In genomic region chr15:62896380-62896866, GRCh38 we compare ENCODE assay signal across 9 cellular contexts.
DNase-seq lines count a peak whose midpoint lies in the region; ATAC-seq and TF ChIP-seq lines count a peak whose summit lies in the region.
"Had no signal": no experiment of that assay in that cellular context is flagged by ENCODE, and none has a peak within 500 bp of the region (broad histone marks: within the 10 kb centered on the region; RNA-seq: fewer than 3 reads in every experiment).

No MANE protein-coding gene starts in this region.

- H3K27ac Mint-ChIP-seq in brain = peak overlapping the region in 3 of 5 experiments; percentile 57 to 88 (median 62)
- H3K27ac Mint-ChIP-seq in stimulated activated memory B cell treated with anti-CD40 and anti-IgM and Interleukin-4, amounts not matched to agents 10 μg/mL and 1 μg/mL and 100 μg/mL, for 72 hours = no peak overlapping the region

- no peaks in the 10 kb centered on the region for H3K36me3 Mint-ChIP-seq in brain
- no peaks in the 10 kb centered on the region for H3K36me3 Mint-ChIP-seq in stimulated activated memory B cell treated with anti-CD40 and anti-IgM and Interleukin-4, amounts not matched to agents 10 μg/mL and 1 μg/mL and 100 μg/mL, for 72 hours

- H3K9me3 ChIP-seq in HUES64 (ENCODE audit: insufficient read depth, low read depth, low read length) (no peaks in the 10 kb centered on the region), thoracic aorta (no peaks in the 10 kb centered on the region)

- TF ChIP-seq CTCF in brain (conservative IDR thresholded peaks at IDR 0.05) = no peak
- no peak for TF ChIP-seq CTCF in thoracic aorta (IDR thresholded peaks at IDR 0.05)

- peaks cover 3% of the 10 kb centered on the region for H3K27me3 Mint-ChIP-seq in brain
- peaks cover 26% of the 10 kb centered on the region for H3K27me3 Mint-ChIP-seq in stimulated activated memory B cell treated with anti-CD40 and anti-IgM and Interleukin-4, amounts not matched to agents 10 μg/mL and 1 μg/mL and 100 μg/mL, for 72 hours

- H3K9ac ChIP-seq in HUES64 (ENCODE audit: low read depth, low read length) = peak overlapping the region; percentile 65; the same call in 1 of the 2 replicates

- peaks cover 54% of the 10 kb centered on the region for H3K4me1 Mint-ChIP-seq in brain
- no peaks in the 10 kb centered on the region for H3K4me1 Mint-ChIP-seq in stimulated activated memory B cell treated with anti-CD40 and anti-IgM and Interleukin-4, amounts not matched to agents 10 μg/mL and 1 μg/mL and 100 μg/mL, for 72 hours

- 64% methylated on average over 3 of the region's 3 CpGs for WGBS in HUES64

- H3K27ac ChIP-seq in HUES64 (ENCODE audit: low read depth, low read length) = peak overlapping the region; percentile 76
- peak overlapping the region; percentile 80 to 81 for H3K27ac ChIP-seq in thoracic aorta
- H3K27ac ChIP-seq: SK-N-MC had no signal

- H3K27me3 ChIP-seq in HUES64 (ENCODE audit: insufficient read depth, low read length) = no peaks in the 10 kb centered on the region
- H3K27me3 ChIP-seq in thoracic aorta (replicated peaks; ENCODE audit: insufficient read depth) = no peaks in the 10 kb centered on the region

- peaks cover 35% of the 10 kb centered on the region for H3K4me1 ChIP-seq in HUES64 (ENCODE audit: insufficient read depth, low read length)
- peaks cover 19 to 69% of the 10 kb centered on the region in 2 donors for H3K4me1 ChIP-seq in thoracic aorta (ENCODE audit: control insufficient read depth in 1 of 2, low read depth in 2 of 2)

- ATAC-seq in thoracic aorta (ENCODE audit: insufficient number of reproducible peaks, low FRiP score, low read depth) (no peak), HG03460 (IDR thresholded peaks at IDR 0.05; ENCODE audit: unreplicated experiment) (no peak)
- no peak for ATAC-seq in stimulated activated memory B cell treated with anti-CD40 and anti-IgM and Interleukin-4, amounts not matched to agents 10 μg/mL and 1 μg/mL and 100 μg/mL, for 72 hours

- DNase-seq in kidney tubule cell (ENCODE audit: low spot score) (peak; percentile 85), thoracic aorta (ENCODE audit: low spot score) (no peak), middle frontal gyrus (ENCODE audit: extremely low spot score, low spot score) (no peak), DMS153 (lab: John Stamatoyannopoulos, UW) (no peak)

- peak overlapping the region in 1 of 5 experiments; percentile 7 for H3K4me3 Mint-ChIP-seq in brain
- no peak overlapping the region for H3K4me3 Mint-ChIP-seq in stimulated activated memory B cell treated with anti-CD40 and anti-IgM and Interleukin-4, amounts not matched to agents 10 μg/mL and 1 μg/mL and 100 μg/mL, for 72 hours

- no peaks in the 10 kb centered on the region for H3K36me3 ChIP-seq in HUES64 (ENCODE audit: insufficient read depth, low read length)
- no peaks in the 10 kb centered on the region for H3K36me3 ChIP-seq in thoracic aorta

- H3K4me3 ChIP-seq in HUES64 (ENCODE audit: low read length) (no peak overlapping the region), thoracic aorta (peak overlapping the region; percentile 14)
- H3K4me3 ChIP-seq: SK-N-MC had no signal

- peaks cover 0 to 9% (median 0%) of the 10 kb centered on the region in 5 experiments for H3K9me3 Mint-ChIP-seq in brain
- no peaks in the 10 kb centered on the region for H3K9me3 Mint-ChIP-seq in stimulated activated memory B cell treated with anti-CD40 and anti-IgM and Interleukin-4, amounts not matched to agents 10 μg/mL and 1 μg/mL and 100 μg/mL, for 72 hours
